15 cellular contexts compared by ENCODE assay signal in genomic region chr20:47662483-47663353, GRCh38.
DNase-seq lines count a peak whose midpoint lies in the region; FAIRE-seq and TF ChIP-seq lines count a peak whose summit lies in the region.
"Had no signal": no experiment of that assay in that cellular context is flagged by ENCODE, and none has a peak within 500 bp of the region (broad histone marks: within the 10 kb centered on the region; RNA-seq: fewer than 3 reads in every experiment).

No MANE protein-coding gene starts in this region.

- H3K9me1 ChIP-seq in endothelial cell of umbilical vein (replicated peaks; ENCODE audit: control insufficient read depth, extremely low read depth, insufficient read depth, low read length), result no peaks in the 10 kb centered on the region

- no peaks in the 10 kb centered on the region for H3K79me2 ChIP-seq in endothelial cell of umbilical vein (ENCODE audit: control insufficient read depth, insufficient read depth, low read length)

- 71 to 83% methylated on average over 15 to 16 of the region's 16 CpGs for WGBS in testis, 2 donors

- no peak overlapping the region for H3K4me3 ChIP-seq in endothelial cell of umbilical vein (replicated peaks in 1 of 3; ENCODE audit: insufficient read depth in 1 of 3, low read depth in 1 of 3, low read length in 3 of 3)
- no peak overlapping the region for H3K4me3 ChIP-seq in testis
- H3K4me3 ChIP-seq: PC-9, smooth muscle cell had no signal

- BruUV-seq in endothelial cell of umbilical vein (replicated peaks; lab: Mats Ljungman, UMichigan), result no TSS peak

- no peaks in the 10 kb centered on the region for H3K27me3 ChIP-seq in endothelial cell of umbilical vein (ENCODE audit: control insufficient read depth in 2 of 2, insufficient read depth in 2 of 2, low read length in 2 of 2)
- H3K27me3 ChIP-seq in testis, result no peaks in the 10 kb centered on the region

- no peak overlapping the region for H2AFZ ChIP-seq in endothelial cell of umbilical vein (ENCODE audit: low read depth, low read length)
- H2AFZ ChIP-seq: PC-9 had no signal

- no peak for FAIRE-seq in endothelial cell of umbilical vein (lab: Jason Lieb, UNC)
- FAIRE-seq: H1 had no signal

- CTCF ChIA-PET in activated naive CD4-positive, alpha-beta T cell treated with anti-CD3 and anti-CD28 coated beads, Interleukin-2, amount 10 ng/mL, durations not matched to agents 7 days and 5 days (lab: Charles Lee), result interaction anchor here (1.2 to 3.3 kb wide), 7 partner anchors 9 to 961 kb away, joined by 3 to 29 read pairs (median 7); no protein-coding TSS in a partner anchor
- CTCF ChIA-PET in endothelial cell of umbilical vein (lab: Charles Lee), result interaction anchor here (0.7 to 9.7 kb wide), 8 partner anchors 15 to 961 kb away, joined by 3 to 158 read pairs (median 4); no protein-coding TSS in a partner anchor

- no peak overlapping the region for H3K9ac ChIP-seq in endothelial cell of umbilical vein (replicated peaks; ENCODE audit: extremely low read depth, insufficient read depth, low read length)

- intact Hi-C loops in endothelial cell of umbilical vein (cut with micrococcal nuclease), result loop anchor here (1.0 to 2.0 kb wide), 3 partner anchors 466 to 959 kb away; no protein-coding TSS in a partner anchor
- intact Hi-C loops in testis (cut with DNase I; ENCODE audit: low total_unique reads), result loop anchor here (5.0 kb wide), 1 partner anchor 960 kb away; no protein-coding TSS in a partner anchor

- H3K9me3 Mint-ChIP-seq in activated naive CD4-positive, alpha-beta T cell treated with anti-CD3 and anti-CD28 coated beads, Interleukin-2, amount 50 U/mL, for 24 hours, result no peaks in the 10 kb centered on the region
- no peaks in the 10 kb centered on the region for H3K9me3 Mint-ChIP-seq in activated naive CD4-positive, alpha-beta T cell treated with anti-CD3 and anti-CD28 coated beads, Interleukin-2, amount 10 ng/mL, durations not matched to agents 7 days and 5 days
- H3K9me3 Mint-ChIP-seq: activated CD4-positive, alpha-beta memory T cell treated with anti-CD3 and anti-CD28 coated beads, Interleukin-2, amount 10 ng/mL, durations not matched to agents 7 days and 5 days; stimulated activated naive CD8-positive, alpha-beta T cell treated with anti-CD3 and anti-CD28 coated beads, Interleukin-15, amount 100 ng/mL, for 72 hours had no signal

- POLR2A ChIA-PET in endothelial cell of umbilical vein (lab: Charles Lee), result no interaction called here

- H3K36me3 Mint-ChIP-seq in activated naive CD4-positive, alpha-beta T cell treated with anti-CD3 and anti-CD28 coated beads, Interleukin-2, amount 50 U/mL, for 24 hours, result peaks cover 5% of the 10 kb centered on the region
- peaks cover 9% of the 10 kb centered on the region for H3K36me3 Mint-ChIP-seq in activated naive CD4-positive, alpha-beta T cell treated with anti-CD3 and anti-CD28 coated beads, Interleukin-2, amount 10 ng/mL, durations not matched to agents 7 days and 5 days

- H3K4me1 ChIP-seq in endothelial cell of umbilical vein (ENCODE audit: control insufficient read depth, extremely low read depth, insufficient read depth, low read length) (peaks cover 7% of the 10 kb centered on the region), testis (peaks cover 46% of the 10 kb centered on the region)

- H4K20me1 ChIP-seq in endothelial cell of umbilical vein (replicated peaks; ENCODE audit: control insufficient read depth, extremely low read depth, insufficient read depth, low read length), result no peaks in the 10 kb centered on the region

- no peak for TF ChIP-seq CTCF in endothelial cell of umbilical vein (IDR thresholded peaks at IDR 0.05; ENCODE audit: extremely low read depth in 1 of 2, insufficient read depth in 1 of 2, low read depth in 1 of 2, low read length in 2 of 2)
- TF ChIP-seq CTCF in testis (IDR thresholded peaks at IDR 0.05), result no peak

- H3K4me1 Mint-ChIP-seq in activated naive CD4-positive, alpha-beta T cell treated with anti-CD3 and anti-CD28 coated beads, Interleukin-2, amount 50 U/mL, for 24 hours, result peaks cover 6% of the 10 kb centered on the region
- H3K4me1 Mint-ChIP-seq in activated naive CD4-positive, alpha-beta T cell treated with anti-CD3 and anti-CD28 coated beads, Interleukin-2, amount 10 ng/mL, durations not matched to agents 7 days and 5 days, result peaks cover 3% of the 10 kb centered on the region

- TF ChIP-seq POLR2A in endothelial cell of umbilical vein (IDR thresholded peaks at IDR 0.05; ENCODE audit: low read depth, low read length) (no peak), testis (IDR thresholded peaks at IDR 0.05) (no peak)

- DNase-seq in activated naive CD4-positive, alpha-beta T cell treated with anti-CD3 and anti-CD28 coated beads, Interleukin-2, amount 10 ng/mL, durations not matched to agents 7 days and 5 days, result no peak
- DNase-seq in NCI-H446 (lab: John Stamatoyannopoulos, UW) (peak; percentile 16 to 51), endothelial cell of umbilical vein (ENCODE audit: low read depth, low spot score) (peak; percentile 31), testis (peak; percentile 37), activated gamma-delta T cell treated with Interleukin-2 at 50 U/mL for 16 hours (no peak), dedifferentiated amniotic fluid mesenchymal stem cell (ENCODE audit: extremely low spot score) (no peak)
- DNase-seq: activated CD4-positive, alpha-beta memory T cell treated with anti-CD3 and anti-CD28 coated beads, Interleukin-2, amount 10 ng/mL, durations not matched to agents 7 days and 5 days; effector CD4-positive, alpha-beta T cell; EL; PC-9; Right ventricle myocardium superior had no signal

- H3K27ac ChIP-seq in endothelial cell of umbilical vein (ENCODE audit: insufficient read depth, low read depth, low read length) (no peak overlapping the region), testis (no peak overlapping the region)
- H3K27ac ChIP-seq: PC-9 had no signal

- H3K36me3 ChIP-seq in endothelial cell of umbilical vein (ENCODE audit: control insufficient read depth in 2 of 2, extremely low read depth in 1 of 2, insufficient read depth in 2 of 2, low read length in 2 of 2) (peaks cover 0 to 3% of the 10 kb centered on the region in 2 experiments), testis (ENCODE audit: low read depth, missing control alignments) (no peaks in the 10 kb centered on the region)

- no peaks in the 10 kb centered on the region for H3K27me3 Mint-ChIP-seq in activated naive CD4-positive, alpha-beta T cell treated with anti-CD3 and anti-CD28 coated beads, Interleukin-2, amount 50 U/mL, for 24 hours
- no peaks in the 10 kb centered on the region for H3K27me3 Mint-ChIP-seq in activated naive CD4-positive, alpha-beta T cell treated with anti-CD3 and anti-CD28 coated beads, Interleukin-2, amount 10 ng/mL, durations not matched to agents 7 days and 5 days
- H3K27me3 Mint-ChIP-seq: activated CD4-positive, alpha-beta memory T cell treated with anti-CD3 and anti-CD28 coated beads, Interleukin-2, amount 10 ng/mL, durations not matched to agents 7 days and 5 days; stimulated activated naive CD8-positive, alpha-beta T cell treated with anti-CD3 and anti-CD28 coated beads, Interleukin-15, amount 100 ng/mL, for 72 hours had no signal

- no peak overlapping the region for H3K4me3 Mint-ChIP-seq in activated naive CD4-positive, alpha-beta T cell treated with anti-CD3 and anti-CD28 coated beads, Interleukin-2, amount 50 U/mL, for 24 hours
- H3K4me3 Mint-ChIP-seq in activated naive CD4-positive, alpha-beta T cell treated with anti-CD3 and anti-CD28 coated beads, Interleukin-2, amount 10 ng/mL, durations not matched to agents 7 days and 5 days, result no peak overlapping the region
- H3K4me3 Mint-ChIP-seq: activated CD4-positive, alpha-beta memory T cell treated with anti-CD3 and anti-CD28 coated beads, Interleukin-2, amount 10 ng/mL, durations not matched to agents 7 days and 5 days; stimulated activated naive CD8-positive, alpha-beta T cell treated with anti-CD3 and anti-CD28 coated beads, Interleukin-15, amount 100 ng/mL, for 72 hours had no signal

- dilution Hi-C loops in endothelial cell of umbilical vein (cut with MboI; ENCODE audit: extremely low pct_ligation_motif_present, low sequenced_read_pairs), result no loop called here

- H3K27ac Mint-ChIP-seq in activated naive CD4-positive, alpha-beta T cell treated with anti-CD3 and anti-CD28 coated beads, Interleukin-2, amount 50 U/mL, for 24 hours, result peak overlapping the region; percentile 23
- H3K27ac Mint-ChIP-seq in activated naive CD4-positive, alpha-beta T cell treated with anti-CD3 and anti-CD28 coated beads, Interleukin-2, amount 10 ng/mL, durations not matched to agents 7 days and 5 days, result no peak overlapping the region
- H3K27ac Mint-ChIP-seq: activated CD4-positive, alpha-beta memory T cell treated with anti-CD3 and anti-CD28 coated beads, Interleukin-2, amount 10 ng/mL, durations not matched to agents 7 days and 5 days had no signal

- H3K9me3 ChIP-seq in endothelial cell of umbilical vein (replicated peaks; ENCODE audit: control insufficient read depth, insufficient read depth, low read length) (no peaks in the 10 kb centered on the region), testis (no peaks in the 10 kb centered on the region)

- H3K4me2 ChIP-seq in endothelial cell of umbilical vein (ENCODE audit: insufficient read depth, low read length), result no peak overlapping the region
- H3K4me2 ChIP-seq: PC-9, smooth muscle cell had no signal

TF ChIP-seq in endothelial cell of umbilical vein, 7 proteins besides CTCF, POLR2A, EP300 and RAD21:
- no peak for TF ChIP-seq POLR2AphosphoS5 (IDR thresholded peaks at IDR 0.05; ENCODE audit: insufficient read depth, low read depth, low read length)
- no peak for TF ChIP-seq EZH2 (IDR thresholded peaks at IDR 0.05; ENCODE audit: borderline replicate concordance, low read depth, low read length, severe bottlenecking)
- no peak for TF ChIP-seq JUN (IDR thresholded peaks at IDR 0.05; ENCODE audit: borderline replicate concordance, insufficient read depth, insufficient read length, low read depth)
- TF ChIP-seq MYC (IDR thresholded peaks at IDR 0.05; ENCODE audit: low read depth, low read length), result no peak
- TF ChIP-seq GATA2 (IDR thresholded peaks at IDR 0.05; ENCODE audit: insufficient read depth, insufficient read length, low read depth, low read length), result no peak
- TF ChIP-seq MAX (IDR thresholded peaks at IDR 0.05; ENCODE audit: insufficient read depth, insufficient read length), result no peak

Comparison
In these comparisons a context has a peak if more than half of its experiments do, and no peak if none do; other contexts are left out.
1. DNase-seq: peak in NCI-H446 (2 of 2), endothelial cell of umbilical vein (single experiment) and testis (single experiment); none in activated naive CD4-positive, alpha-beta T cell treated with anti-CD3 and anti-CD28 coated beads, Interleukin-2, amount 10 ng/mL, durations not matched to agents 7 days and 5 days (single experiment), activated gamma-delta T cell treated with Interleukin-2 at 50 U/mL for 16 hours (single experiment) and dedifferentiated amniotic fluid mesenchymal stem cell (single experiment).